In the genomic region with DNA sequence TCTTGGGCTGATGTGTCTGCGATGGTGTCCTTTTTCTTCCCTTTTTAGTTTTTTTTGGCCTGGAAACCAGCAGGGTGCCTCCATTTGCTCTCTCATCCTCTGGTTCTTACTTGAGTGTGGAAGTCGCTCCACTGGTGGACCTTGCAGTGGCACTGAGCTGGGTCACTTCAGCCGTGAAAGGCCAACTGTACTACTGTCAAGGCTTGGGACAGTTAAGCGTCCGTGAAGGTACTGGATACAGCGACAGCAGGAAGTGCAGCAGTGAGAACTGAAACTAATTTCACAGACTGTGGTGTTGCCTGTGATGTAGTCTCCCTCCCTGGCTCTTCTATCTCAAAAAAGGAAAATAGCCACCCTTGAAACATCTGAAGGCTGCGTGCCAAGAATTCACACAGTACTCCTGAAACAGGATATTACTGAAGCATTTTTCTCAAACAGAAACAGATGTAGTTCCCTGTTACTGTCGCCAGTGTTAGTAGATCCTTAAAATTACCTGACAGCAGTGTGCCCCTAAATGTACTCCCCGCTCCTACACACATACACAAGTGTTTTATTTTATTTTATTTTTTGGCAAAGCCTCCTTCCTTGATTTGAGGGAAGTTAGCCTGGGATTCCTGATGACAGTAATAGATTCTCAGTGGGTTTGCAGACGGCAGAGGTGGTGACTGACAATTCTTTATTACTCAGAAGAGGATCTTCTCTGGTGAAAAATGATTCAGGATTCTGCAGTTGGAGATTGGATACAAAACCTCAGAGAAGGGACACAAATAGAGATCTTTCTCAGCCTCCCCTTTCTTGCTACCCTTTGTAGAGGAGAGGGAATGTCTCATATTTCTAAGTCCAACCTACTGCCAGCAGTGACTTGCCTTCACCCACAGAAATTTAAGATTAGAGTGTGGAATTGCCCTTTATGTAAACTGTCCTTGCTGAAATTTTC, we compare ENCODE assay signal across 9 cellular contexts. TPM values are rescaled to one million over a fixed set of nuclear protein-coding genes. Genes with fewer than 3 reads are reported as not detected.
DNase-seq lines count a peak whose midpoint lies in the region; ATAC-seq and TF ChIP-seq lines count a peak whose summit lies in the region.
"Had no signal": no experiment of that assay in that cellular context is flagged by ENCODE, and none has a peak within 500 bp of the region (broad histone marks: within the 10 kb centered on the region; RNA-seq: fewer than 3 reads in every experiment).

No MANE protein-coding gene starts in this region.

- POLR2A ChIA-PET in activated CD4-positive, alpha-beta T cell treated with anti-CD3 and anti-CD28 coated beads for 36 hours (lab: Charles Lee), result interaction anchor here (0.7 to 1.3 kb wide), 3 partner anchors 10 to 69 kb away, joined by 4 to 5 read pairs (median 4); no protein-coding TSS in a partner anchor

- peak overlapping the region; percentile 75 for H3K27ac ChIP-seq in parathyroid adenoma
- H3K27ac ChIP-seq: C4-2B had no signal

- H3K9me3 ChIP-seq in parathyroid adenoma (ENCODE audit: control insufficient read depth, low read length), result no peaks in the 10 kb centered on the region

- no peak overlapping the region for H3K9ac ChIP-seq in parathyroid adenoma

- DNase-seq in activated CD4-positive, alpha-beta T cell treated with anti-CD3 and anti-CD28 coated beads for 36 hours, result peak; percentile 54
- DNase-seq in activated CD4-positive, alpha-beta T cell treated with anti-CD3 and anti-CD28 coated beads, Interleukin-2, amount 50 U/mL, for 4 hours, result no peak
- DNase-seq in NCI-H1694 (lab: John Stamatoyannopoulos, UW) (peak; percentile 56), foreskin fibroblast (peak; percentile 62 to 85), iPS-NIHi7 (ENCODE audit: extremely low spot score) (no peak)
- peak; percentile 30 to 41 for DNase-seq in activated T-cell treated with anti-CD3 and anti-CD28 coated beads, Interleukin-2, amount 50 U/mL, for 72 hours

- H3K4me3 Mint-ChIP-seq in activated CD4-positive, alpha-beta T cell treated with anti-CD3 and anti-CD28 coated beads for 36 hours, result peak overlapping the region; percentile 87
- H3K4me3 Mint-ChIP-seq in activated T-cell treated with anti-CD3 and anti-CD28 coated beads, Interleukin-2, amount 50 U/mL, for 72 hours, result peak overlapping the region; percentile 87 to 92

- H3K4me3 ChIP-seq in foreskin fibroblast (ENCODE audit: low read depth in 1 of 2, low read length in 2 of 2) (peak overlapping the region; percentile 6 to 28), parathyroid adenoma (ENCODE audit: low read depth, low read length) (peak overlapping the region; percentile 20)

- peaks cover 47% of the 10 kb centered on the region for H3K4me1 ChIP-seq in parathyroid adenoma

- H3K4me1 Mint-ChIP-seq in activated CD4-positive, alpha-beta T cell treated with anti-CD3 and anti-CD28 coated beads for 36 hours, result peaks cover 71% of the 10 kb centered on the region
- H3K4me1 Mint-ChIP-seq in activated T-cell treated with anti-CD3 and anti-CD28 coated beads, Interleukin-2, amount 50 U/mL, for 72 hours (ENCODE audit: low read depth), result peaks cover 81% of the 10 kb centered on the region

- no peaks in the 10 kb centered on the region for H3K9me3 Mint-ChIP-seq in activated CD4-positive, alpha-beta T cell treated with anti-CD3 and anti-CD28 coated beads for 36 hours (ENCODE audit: low read depth)
- H3K9me3 Mint-ChIP-seq in activated T-cell treated with anti-CD3 and anti-CD28 coated beads, Interleukin-2, amount 50 U/mL, for 72 hours, result no peaks in the 10 kb centered on the region

- H3K27me3 ChIP-seq in parathyroid adenoma (ENCODE audit: control insufficient read depth, insufficient read depth, low read length), result no peaks in the 10 kb centered on the region

- peak overlapping the region; percentile 31 for H2AFZ ChIP-seq in parathyroid adenoma

- peaks cover 59% of the 10 kb centered on the region for H3K79me2 ChIP-seq in parathyroid adenoma

- CTCF ChIA-PET in activated CD4-positive, alpha-beta T cell treated with anti-CD3 and anti-CD28 coated beads for 36 hours (lab: Charles Lee), result interaction anchor here (0.6 to 1.9 kb wide), 8 partner anchors 9 to 1012 kb away, joined by 3 to 6 read pairs (median 4); a partner anchor contains a TSS

- peak overlapping the region; percentile 45 for H3K4me2 ChIP-seq in parathyroid adenoma (ENCODE audit: low read length)

- no peak for TF ChIP-seq CTCF in foreskin fibroblast (IDR thresholded peaks at IDR 0.05; ENCODE audit: low read depth, low read length)
- peak; percentile 11 for TF ChIP-seq CTCF in parathyroid adenoma (IDR thresholded peaks at IDR 0.05)

- no peaks in the 10 kb centered on the region for H3K36me3 ChIP-seq in parathyroid adenoma (ENCODE audit: control insufficient read depth, insufficient read depth, low read length)

- intact Hi-C loops in activated CD4-positive, alpha-beta T cell treated with anti-CD3 and anti-CD28 coated beads for 36 hours (cut with DNase I, micrococcal nuclease), result loop anchor here (2.0 to 10.0 kb wide), 2 partner anchors 21 to 821 kb away; a partner anchor contains a TSS

- H3K27me3 Mint-ChIP-seq in activated CD4-positive, alpha-beta T cell treated with anti-CD3 and anti-CD28 coated beads for 36 hours, result no peaks in the 10 kb centered on the region
- H3K27me3 Mint-ChIP-seq in activated T-cell treated with anti-CD3 and anti-CD28 coated beads, Interleukin-2, amount 50 U/mL, for 72 hours (ENCODE audit: low read depth), result no peaks in the 10 kb centered on the region

- peak overlapping the region; percentile 99 for H3K27ac Mint-ChIP-seq in activated CD4-positive, alpha-beta T cell treated with anti-CD3 and anti-CD28 coated beads for 36 hours
- peak overlapping the region; percentile 95 for H3K27ac Mint-ChIP-seq in activated T-cell treated with anti-CD3 and anti-CD28 coated beads, Interleukin-2, amount 50 U/mL, for 72 hours

- ATAC-seq in activated CD4-positive, alpha-beta T cell treated with anti-CD3 and anti-CD28 coated beads for 36 hours, result peak; percentile 33
- peak; percentile 53 for ATAC-seq in HG02610 (IDR thresholded peaks at IDR 0.05; ENCODE audit: unreplicated experiment)
- ATAC-seq in activated T-cell treated with anti-CD3 and anti-CD28 coated beads, Interleukin-2, amount 50 U/mL, for 72 hours (replicated peaks in 1 of 2), result peak; percentile 18 to 35

- H3K36me3 Mint-ChIP-seq in activated CD4-positive, alpha-beta T cell treated with anti-CD3 and anti-CD28 coated beads for 36 hours (ENCODE audit: low read depth), result peaks cover 60% of the 10 kb centered on the region
- H3K36me3 Mint-ChIP-seq in activated T-cell treated with anti-CD3 and anti-CD28 coated beads, Interleukin-2, amount 50 U/mL, for 72 hours (ENCODE audit: insufficient read depth in 2 of 2), result peaks cover 15 to 16% of the 10 kb centered on the region in 2 donors

RNA-seq across cellular contexts. Expression of a gene that starts 4.3 kb away (rescaled TPM):
- 10 to 100 TPM; 57.9 to 59.3 TPM for total RNA-seq in activated CD4-positive, alpha-beta T cell treated with anti-CD3 and anti-CD28 coated beads for 36 hours
- total RNA-seq in activated T-cell treated with anti-CD3 and anti-CD28 coated beads, Interleukin-2, amount 50 U/mL, for 72 hours, result 10 to 100 TPM; 60.3 to 73.8 TPM

RNA-seq across cellular contexts. Expression of a gene that starts 41.1 kb away (rescaled TPM):
- not detected for total RNA-seq in activated CD4-positive, alpha-beta T cell treated with anti-CD3 and anti-CD28 coated beads for 36 hours
- total RNA-seq in activated T-cell treated with anti-CD3 and anti-CD28 coated beads, Interleukin-2, amount 50 U/mL, for 72 hours, result not detected

Comparison
In these comparisons a context has a peak if more than half of its experiments do, and no peak if none do; other contexts are left out.
1. DNase-seq: peak in activated CD4-positive, alpha-beta T cell treated with anti-CD3 and anti-CD28 coated beads for 36 hours (single experiment), NCI-H1694 (single experiment), activated T-cell treated with anti-CD3 and anti-CD28 coated beads, Interleukin-2, amount 50 U/mL, for 72 hours (2 of 2) and foreskin fibroblast (2 of 2); none in activated CD4-positive, alpha-beta T cell treated with anti-CD3 and anti-CD28 coated beads, Interleukin-2, amount 50 U/mL, for 4 hours (0 of 2) and iPS-NIHi7 (single experiment).
2. Peak in every context shown above with its lines, with median percentiles within 50 percentile points of each other: ATAC-seq.